ENCODE assay signal across 2 cellular contexts in the genomic region with DNA sequence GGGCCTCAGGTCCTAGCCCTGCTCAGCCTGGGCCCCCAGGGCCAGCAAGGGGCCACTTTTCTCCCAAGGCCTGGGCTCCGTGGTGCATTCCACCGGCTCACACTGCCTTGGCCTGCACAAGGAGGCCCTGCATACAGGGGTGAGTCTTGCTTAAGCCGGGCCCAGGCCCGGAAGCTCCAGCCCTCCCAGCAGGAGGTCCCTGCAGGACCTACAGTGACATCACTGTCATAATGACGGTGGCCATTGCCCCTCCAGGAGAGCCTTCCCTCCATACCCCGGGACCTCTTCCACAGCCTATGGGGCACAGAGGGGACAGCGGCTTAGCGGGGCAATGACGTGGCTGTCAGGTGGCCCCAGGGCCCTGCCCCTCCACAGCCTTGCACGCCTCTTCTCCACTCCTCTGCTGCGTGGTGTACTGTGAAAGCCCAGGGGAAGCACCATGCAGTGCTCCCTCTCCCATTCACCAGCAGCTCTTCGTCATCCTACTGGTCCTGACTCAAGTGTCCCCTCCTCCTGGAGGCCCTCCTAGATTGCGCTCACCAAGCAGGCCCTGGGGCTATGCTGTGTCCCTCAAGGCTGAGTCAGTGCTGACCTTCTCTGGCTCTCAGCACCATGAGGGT.
TF ChIP-seq lines count a peak whose summit lies in the region.

No MANE protein-coding gene starts in this region.

TF ChIP-seq in Ishikawa, 13 proteins besides CTCF, POLR2A, EP300 and RAD21 (continued from another document):
- TF ChIP-seq CREB1 (IDR thresholded peaks at IDR 0.05; ENCODE audit: low read depth) (0 out of 2 replicates have a peak, but pooled peaks have one; percentile 17), NFIC (IDR thresholded peaks at IDR 0.05) (0 out of 2 replicates have a peak, but pooled peaks have one; percentile 12), TAF1 (IDR thresholded peaks at IDR 0.05; ENCODE audit: low read depth) (0 out of 2 replicates have a peak, but pooled peaks have one; percentile 2)
- TF ChIP-seq, protein P1, sequence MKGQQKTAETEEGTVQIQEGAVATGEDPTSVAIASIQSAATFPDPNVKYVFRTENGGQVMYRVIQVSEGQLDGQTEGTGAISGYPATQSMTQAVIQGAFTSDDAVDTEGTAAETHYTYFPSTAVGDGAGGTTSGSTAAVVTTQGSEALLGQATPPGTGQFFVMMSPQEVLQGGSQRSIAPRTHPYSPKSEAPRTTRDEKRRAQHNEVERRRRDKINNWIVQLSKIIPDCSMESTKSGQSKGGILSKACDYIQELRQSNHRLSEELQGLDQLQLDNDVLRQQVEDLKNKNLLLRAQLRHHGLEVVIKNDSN (IDR thresholded peaks at IDR 0.05) = peak; percentile 45; the same call in 1 of the 2 replicates
TF ChIP-seq in Ishikawa: peak in this region for 5.

TF ChIP-seq in K562, 482 proteins besides CTCF, POLR2A, EP300 and RAD21 (continued from another document):
- TF ChIP-seq ZBTB2 (IDR thresholded peaks at IDR 0.05) (no peak), KAT8 (IDR thresholded peaks at IDR 0.05; ENCODE audit: low read depth) (no peak), MAZ (CRISPR knock-in tag; conservative IDR thresholded peaks at IDR 0.05 in 1 of 2, IDR thresholded peaks at IDR 0.05 in 1 of 2) (no peak), ZNF398 (CRISPR knock-in tag; IDR thresholded peaks at IDR 0.05) (no peak), E2F6 (IDR thresholded peaks at IDR 0.05; ENCODE audit: borderline replicate concordance in 1 of 2, extremely low read depth in 1 of 2, insufficient read depth in 1 of 2, insufficient read length in 1 of 2, low read depth in 1 of 2, low read length in 1 of 2, poor library complexity in 1 of 2, severe bottlenecking in 1 of 2) (no peak), ZNF263 (CRISPR knock-in tag; IDR thresholded peaks at IDR 0.05; ENCODE audit: borderline replicate concordance) (peak; percentile 67; the same call in 1 of the 2 replicates), EP400 (IDR thresholded peaks at IDR 0.05) (no peak), RBM22 (IDR thresholded peaks at IDR 0.05; ENCODE audit: low read depth, low read length, poor library complexity, severe bottlenecking) (no peak), CEBPB (tag; IDR thresholded peaks at IDR 0.05) (no peak), ZZZ3 (IDR thresholded peaks at IDR 0.05) (no peak), ZFP36 (IDR thresholded peaks at IDR 0.05; ENCODE audit: low read depth, low read length, partially characterized antibody) (peak; percentile 93), CBX1 (IDR thresholded peaks at IDR 0.05; ENCODE audit: low read depth) (no peak)
- TF ChIP-seq, protein P1 (CRISPR knock-in tag; IDR thresholded peaks at IDR 0.05) = peak; percentile 35; the same call in 1 of the 2 replicates
- TF ChIP-seq, protein P2, sequence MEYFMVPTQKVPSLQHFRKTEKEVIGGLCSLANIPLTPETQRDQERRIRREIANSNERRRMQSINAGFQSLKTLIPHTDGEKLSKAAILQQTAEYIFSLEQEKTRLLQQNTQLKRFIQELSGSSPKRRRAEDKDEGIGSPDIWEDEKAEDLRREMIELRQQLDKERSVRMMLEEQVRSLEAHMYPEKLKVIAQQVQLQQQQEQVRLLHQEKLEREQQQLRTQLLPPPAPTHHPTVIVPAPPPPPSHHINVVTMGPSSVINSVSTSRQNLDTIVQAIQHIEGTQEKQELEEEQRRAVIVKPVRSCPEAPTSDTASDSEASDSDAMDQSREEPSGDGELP (CRISPR knock-in tag; IDR thresholded peaks at IDR 0.05; ENCODE audit: borderline replicate concordance) = no peak
